8 cellular contexts compared by ENCODE assay signal in the genomic region with DNA sequence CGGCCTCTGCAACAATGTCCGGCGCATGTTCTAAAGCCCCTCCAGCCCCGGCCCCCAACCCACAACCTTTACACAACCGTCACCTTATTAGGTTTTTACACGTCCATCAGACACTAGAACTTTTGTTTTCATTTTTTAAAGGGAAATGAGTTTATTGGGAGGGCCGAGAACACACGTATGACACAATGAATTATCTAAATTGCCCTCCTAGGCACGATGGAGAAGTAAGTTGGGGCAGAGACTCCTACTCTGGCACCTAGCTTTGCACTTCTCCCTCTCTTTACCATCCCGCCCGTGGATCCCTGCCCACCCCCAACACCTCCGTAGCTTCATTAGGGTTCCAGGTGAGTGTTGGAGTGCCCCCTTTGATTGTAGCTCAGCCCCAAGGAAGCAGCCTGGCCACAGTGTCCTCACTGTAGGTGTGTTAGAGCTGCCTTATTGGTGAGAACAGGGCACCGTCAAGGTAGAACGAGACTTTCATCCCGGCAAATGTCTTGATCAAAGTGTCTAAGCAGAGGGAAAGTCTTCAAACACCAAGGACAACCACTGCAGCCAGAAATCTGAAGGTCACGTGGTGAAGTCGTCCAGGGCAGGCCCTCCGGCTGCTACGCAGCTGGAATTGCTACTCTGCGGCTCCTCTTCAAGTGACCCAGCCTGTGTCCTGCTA. TPM values are rescaled to one million over a fixed set of nuclear protein-coding genes. Genes with fewer than 3 reads are reported as not detected.
A peak's percentile ranks its signal among the peaks of the same experiment; 100 is the strongest.
DNase-seq lines count a peak whose midpoint lies in the region; ATAC-seq and TF ChIP-seq lines count a peak whose summit lies in the region.

No MANE protein-coding gene starts in this region.

- no peak overlapping the region for H3K27ac Mint-ChIP-seq in activated B cell treated with CpG ODN at 0.5 μM for 24 hours
- peak overlapping the region; percentile 15 for H3K27ac Mint-ChIP-seq in stimulated activated memory B cell treated with anti-CD40 and anti-IgM and Interleukin-4, amounts not matched to agents 10 μg/mL and 1 μg/mL and 100 μg/mL, for 72 hours

- POLR2A ChIA-PET in activated B cell treated with CpG ODN at 0.5 μM for 24 hours (lab: Charles Lee) = interaction anchor here (0.8 to 2.1 kb wide), 4 partner anchors 12 to 567 kb away, joined by 4 to 8 read pairs (median 6); a partner anchor contains a TSS

- peaks cover 40% of the 10 kb centered on the region for H3K27me3 Mint-ChIP-seq in activated B cell treated with CpG ODN at 0.5 μM for 24 hours
- H3K27me3 Mint-ChIP-seq in stimulated activated memory B cell treated with anti-CD40 and anti-IgM and Interleukin-4, amounts not matched to agents 10 μg/mL and 1 μg/mL and 100 μg/mL, for 72 hours = peaks cover 74% of the 10 kb centered on the region

- H3K27me3 ChIP-seq in iPS DF 6.9 (ENCODE audit: control insufficient read depth, insufficient read depth, low read length) = peaks cover 62% of the 10 kb centered on the region

- no peak for TF ChIP-seq CTCF in activated B cell treated with CpG ODN at 0.5 μM for 24 hours (IDR thresholded peaks at IDR 0.05)

- H3K4me1 ChIP-seq in iPS DF 6.9 (ENCODE audit: control insufficient read depth, insufficient read depth, low read length) = peaks cover 22% of the 10 kb centered on the region

- WGBS in iPS DF 6.9 (ENCODE audit: insufficient coverage, insufficient read length) = no CpG with 5 or more reads among the region's 20 CpGs

- ATAC-seq in activated B cell treated with CpG ODN at 0.5 μM for 24 hours (ENCODE audit: low read depth) = no peak
- ATAC-seq in stimulated activated memory B cell treated with anti-CD40 and anti-IgM and Interleukin-4, amounts not matched to agents 10 μg/mL and 1 μg/mL and 100 μg/mL, for 72 hours = no peak
- ATAC-seq in esophagus mucosa = no peak

- intact Hi-C loops in activated B cell treated with CpG ODN at 0.5 μM for 24 hours (cut with micrococcal nuclease) = loop anchor here (1.0 to 5.0 kb wide), 8 partner anchors 20 to 1080 kb away; a partner anchor contains a TSS

- peak overlapping the region; percentile 88 for H3K4me3 Mint-ChIP-seq in activated B cell treated with CpG ODN at 0.5 μM for 24 hours
- peak overlapping the region; percentile 85 for H3K4me3 Mint-ChIP-seq in stimulated activated memory B cell treated with anti-CD40 and anti-IgM and Interleukin-4, amounts not matched to agents 10 μg/mL and 1 μg/mL and 100 μg/mL, for 72 hours

- no peaks in the 10 kb centered on the region for H3K36me3 ChIP-seq in iPS DF 6.9 (ENCODE audit: control insufficient read depth, insufficient read depth, low read length)

- peak overlapping the region; percentile 48; the same call in 1 of the 2 replicates for H3K4me3 ChIP-seq in iPS DF 6.9 (ENCODE audit: low read length)

- no peaks in the 10 kb centered on the region for H3K36me3 Mint-ChIP-seq in activated B cell treated with CpG ODN at 0.5 μM for 24 hours (ENCODE audit: low read depth)
- no peaks in the 10 kb centered on the region for H3K36me3 Mint-ChIP-seq in stimulated activated memory B cell treated with anti-CD40 and anti-IgM and Interleukin-4, amounts not matched to agents 10 μg/mL and 1 μg/mL and 100 μg/mL, for 72 hours

- no peak overlapping the region for H3K27ac ChIP-seq in iPS DF 6.9 (ENCODE audit: low read length)

- no peaks in the 10 kb centered on the region for H3K9me3 ChIP-seq in iPS DF 6.9 (ENCODE audit: control insufficient read depth, insufficient read depth, low read length)

- H3K4me1 Mint-ChIP-seq in activated B cell treated with CpG ODN at 0.5 μM for 24 hours = peaks cover 55% of the 10 kb centered on the region
- peaks cover 60% of the 10 kb centered on the region for H3K4me1 Mint-ChIP-seq in stimulated activated memory B cell treated with anti-CD40 and anti-IgM and Interleukin-4, amounts not matched to agents 10 μg/mL and 1 μg/mL and 100 μg/mL, for 72 hours

- CTCF ChIA-PET in activated B cell treated with CpG ODN at 0.5 μM for 24 hours (lab: Charles Lee) = interaction anchor here (1.0 kb wide), 3 partner anchors 13 to 501 kb away, joined by 3 to 6 read pairs (median 3); no protein-coding TSS in a partner anchor

- no peaks in the 10 kb centered on the region for H3K9me3 Mint-ChIP-seq in activated B cell treated with CpG ODN at 0.5 μM for 24 hours
- no peaks in the 10 kb centered on the region for H3K9me3 Mint-ChIP-seq in stimulated activated memory B cell treated with anti-CD40 and anti-IgM and Interleukin-4, amounts not matched to agents 10 μg/mL and 1 μg/mL and 100 μg/mL, for 72 hours

- DNase-seq in NCI-H146 (lab: John Stamatoyannopoulos, UW) (peak; percentile 49), NCI-H146 treated with DMSO at 0.1 percent for 48 hours (lab: John Stamatoyannopoulos, UW; ENCODE audit: unreplicated experiment) (no peak), activated B cell treated with CpG ODN at 0.5 μM for 24 hours (no peak), iPS DF 6.9 (ENCODE audit: low read depth, low spot score) (no peak), retina (no peak), NCI-H1436 (lab: John Stamatoyannopoulos, UW) (no peak)

RNA-seq across cellular contexts. Expression of a gene that starts 1.4 kb away (rescaled TPM):
- 0.32 and 0.53 TPM in 2 replicates for total RNA-seq in activated B cell treated with CpG ODN at 0.5 μM for 24 hours
- 10.4 TPM for total RNA-seq in esophagus mucosa

RNA-seq across cellular contexts. Expression of a gene that starts 14.3 kb away (rescaled TPM):
- total RNA-seq in activated B cell treated with CpG ODN at 0.5 μM for 24 hours = 32.2 and 35.1 TPM in 2 replicates
- 12.4 TPM for total RNA-seq in esophagus mucosa
